19 cellular contexts compared by ENCODE assay signal in genomic region chr7:105060394-105060793, GRCh38. TPM values are rescaled to one million over a fixed set of nuclear protein-coding genes. Genes with fewer than 3 reads are reported as not detected.
DNase-seq lines count a peak whose midpoint lies in the region; ATAC-seq, FAIRE-seq and TF ChIP-seq lines count a peak whose summit lies in the region.
"Had no signal": no experiment of that assay in that cellular context is flagged by ENCODE, and none has a peak within 500 bp of the region (broad histone marks: within the 10 kb centered on the region; RNA-seq: fewer than 3 reads in every experiment).

No MANE protein-coding gene starts in this region.

- H2BK120ac ChIP-seq in H9 (ENCODE audit: low read depth, low read length, poor library complexity, severe bottlenecking): no peak overlapping the region
- H2BK120ac ChIP-seq in trophoblast cell (ENCODE audit: insufficient read depth, low read length, poor library complexity): no peak overlapping the region

- H3K4ac ChIP-seq in H9 (ENCODE audit: low read depth, low read length): no peak overlapping the region
- no peak overlapping the region for H3K4ac ChIP-seq in trophoblast cell (ENCODE audit: low read depth, low read length)

- H3K4me3 Mint-ChIP-seq in H9: no peak overlapping the region
- H3K4me3 Mint-ChIP-seq in effector memory CD8-positive, alpha-beta T cell: peak overlapping the region; percentile 3 to 27
- H3K4me3 Mint-ChIP-seq: activated B cell treated with CpG ODN at 0.5 μM for 24 hours; dendritic cell treated with granulocyte-macrophage colony-stimulating factor and Interleukin-4, amounts not matched to agents 40 ng/mL and 50 ng/mL, for 4 days; nephron progenitor cell; T-helper 2 cell treated with Interferon-gamma antibody and Interleukin-4, amounts not matched to agents 5 μg/mL and 100 μg/mL, for 36 hours had no signal

- H3K36me3 Mint-ChIP-seq in activated naive CD4-positive, alpha-beta T cell treated with anti-CD3 and anti-CD28 coated beads, Interleukin-2, amount 50 U/mL, for 72 hours: peaks cover 0 to 29% of the 10 kb centered on the region in 2 donors
- H3K36me3 Mint-ChIP-seq in H9 (ENCODE audit: insufficient read depth in 1 of 3, low read depth in 3 of 3): peaks cover 0 to 30% (median 30%) of the 10 kb centered on the region in 3 experiments; a peak in 5 of 7 replicates
- peaks cover 88% of the 10 kb centered on the region for H3K36me3 Mint-ChIP-seq in effector memory CD8-positive, alpha-beta T cell (ENCODE audit: insufficient read depth)

- H4K5ac ChIP-seq in H9 (ENCODE audit: insufficient read length, low read depth, low read length): no peak overlapping the region

- no peak overlapping the region for H3K56ac ChIP-seq in H9 (ENCODE audit: insufficient read length, low read depth, low read length)

- H3K79me1 ChIP-seq in H9 (ENCODE audit: insufficient read depth, low read depth, low read length, poor library complexity, severe bottlenecking) (peaks cover 3% of the 10 kb centered on the region), trophoblast cell (ENCODE audit: low read length) (no peaks in the 10 kb centered on the region)

- no peak overlapping the region for H4K12ac ChIP-seq in trophoblast cell (ENCODE audit: low read depth, low read length)

- H3K27me3 ChIP-seq in H9 (ENCODE audit: insufficient read depth, low read length) (no peaks in the 10 kb centered on the region), trophoblast cell (ENCODE audit: insufficient read depth, low read length) (no peaks in the 10 kb centered on the region), tibial nerve (no peaks in the 10 kb centered on the region)
- H3K27me3 ChIP-seq: hepatocyte, SJSA1, tibial artery had no signal

- H2BK12ac ChIP-seq in H9 (ENCODE audit: insufficient read length, low read depth, low read length) (no peak overlapping the region), trophoblast cell (ENCODE audit: low read length) (no peak overlapping the region)

- FAIRE-seq in D721Med (lab: Jason Lieb, UNC): no peak

- no peaks in the 10 kb centered on the region for H3K23me2 ChIP-seq in H9 (ENCODE audit: insufficient read length, low read depth, low read length, poor library complexity, severe bottlenecking)

- H3K4me3 ChIP-seq in trophoblast cell (ENCODE audit: low read depth, low read length) (no peak overlapping the region), tibial nerve (no peak overlapping the region)
- H3K4me3 ChIP-seq: hepatocyte, PC-9, SJSA1, tibial artery had no signal

- no peak for DNase-seq in activated naive CD4-positive, alpha-beta T cell treated with anti-CD3 and anti-CD28 coated beads, Interleukin-2, amount 50 U/mL, for 72 hours (ENCODE audit: low spot score in 2 of 2)
- no peak for DNase-seq in activated naive CD4-positive, alpha-beta T cell (lab: John Stamatoyannopoulos, UW)
- DNase-seq in H9: no peak
- no peak for DNase-seq in effector memory CD8-positive, alpha-beta T cell
- DNase-seq in trophoblast cell: peak; percentile 5 to 57
- no peak for DNase-seq in D721Med (ENCODE audit: insufficient read length, low spot score)
- no peak for DNase-seq in tibial nerve (ENCODE audit: low spot score in 2 of 2)
- DNase-seq in stimulated activated CD4-positive, alpha-beta T cell treated with anti-CD3 and anti-CD28 coated beads, Interleukin-2, amount 100 ng/mL, for 24 hours: no peak
- DNase-seq: activated B cell treated with CpG ODN at 0.5 μM for 24 hours; NCI-H187; nephron progenitor cell; PC-9; stimulated activated naive CD4-positive, alpha-beta T cell; tibial artery had no signal

- H3K4me1 ChIP-seq in H9 (ENCODE audit: insufficient read depth, low read length): no peaks in the 10 kb centered on the region; the same call in 1 of the 2 replicates
- H3K4me1 ChIP-seq in trophoblast cell (ENCODE audit: control insufficient read depth in 1 of 2, insufficient read depth in 2 of 2, low read length in 2 of 2): no peaks in the 10 kb centered on the region
- peaks cover 0 to 72% (median 4%) of the 10 kb centered on the region in 4 donors for H3K4me1 ChIP-seq in tibial nerve
- H3K4me1 ChIP-seq: SJSA1 had no signal

- H2BK20ac ChIP-seq in H9 (ENCODE audit: low read depth, low read length, poor library complexity, severe bottlenecking): no peak overlapping the region

- no peaks in the 10 kb centered on the region for H3K27me3 Mint-ChIP-seq in H9 (ENCODE audit: low read depth)
- H3K27me3 Mint-ChIP-seq in effector memory CD8-positive, alpha-beta T cell: no peaks in the 10 kb centered on the region
- H3K27me3 Mint-ChIP-seq: activated B cell treated with CpG ODN at 0.5 μM for 24 hours; dendritic cell treated with granulocyte-macrophage colony-stimulating factor and Interleukin-4, amounts not matched to agents 40 ng/mL and 50 ng/mL, for 4 days had no signal

- no peak for TF ChIP-seq EP300 in tibial nerve (IDR thresholded peaks at IDR 0.05)

- no peak overlapping the region for H3K23ac ChIP-seq in H9 (ENCODE audit: insufficient read length, low read depth, low read length)
- no peak overlapping the region for H3K23ac ChIP-seq in trophoblast cell (ENCODE audit: low read length)

- no peak for ATAC-seq in activated naive CD4-positive, alpha-beta T cell treated with anti-CD3 and anti-CD28 coated beads, Interleukin-2, amount 50 U/mL, for 72 hours
- peak; percentile 9 for ATAC-seq in effector memory CD8-positive, alpha-beta T cell (replicated peaks)

- no peak overlapping the region for H2AFZ ChIP-seq in H9 (ENCODE audit: low read length)
- H2AFZ ChIP-seq in trophoblast cell (ENCODE audit: insufficient read depth, low read length, poor library complexity): no peak overlapping the region
- H2AFZ ChIP-seq: hepatocyte, PC-9 had no signal

- H3K9me3 ChIP-seq in H9 (ENCODE audit: control insufficient read depth, low read depth, low read length) (no peaks in the 10 kb centered on the region), trophoblast cell (ENCODE audit: insufficient read depth, low read depth, low read length) (no peaks in the 10 kb centered on the region), tibial nerve (no peaks in the 10 kb centered on the region)
- H3K9me3 ChIP-seq: SJSA1, tibial artery had no signal

- peak overlapping the region; percentile 54 to 87 for H3K27ac Mint-ChIP-seq in activated naive CD4-positive, alpha-beta T cell treated with anti-CD3 and anti-CD28 coated beads, Interleukin-2, amount 50 U/mL, for 72 hours
- H3K27ac Mint-ChIP-seq in H9: peak overlapping the region in 2 of 3 experiments; percentile 29 to 72; a peak in 3 of 7 replicates
- H3K27ac Mint-ChIP-seq in effector memory CD8-positive, alpha-beta T cell: peak overlapping the region in 1 of 2 donors; percentile 21
- H3K27ac Mint-ChIP-seq: activated B cell treated with CpG ODN at 0.5 μM for 24 hours; dendritic cell treated with granulocyte-macrophage colony-stimulating factor and Interleukin-4, amounts not matched to agents 40 ng/mL and 50 ng/mL, for 4 days; T-helper 2 cell treated with Interferon-gamma antibody and Interleukin-4, amounts not matched to agents 5 μg/mL and 100 μg/mL, for 36 hours had no signal

- H3K18ac ChIP-seq in H9 (ENCODE audit: insufficient read length, low read depth, low read length) (no peak overlapping the region), trophoblast cell (ENCODE audit: low read length) (no peak overlapping the region)

- H2BK15ac ChIP-seq in H9 (ENCODE audit: low read depth, low read length): no peak overlapping the region

- H4K8ac ChIP-seq in H9 (replicated peaks; ENCODE audit: insufficient read length, low read depth, low read length): no peak overlapping the region
- H4K8ac ChIP-seq in trophoblast cell (ENCODE audit: low read depth, low read length): no peak overlapping the region

- no peaks in the 10 kb centered on the region for H4K20me1 ChIP-seq in H9 (ENCODE audit: control insufficient read depth, insufficient read depth, insufficient read length)

- peaks cover 1 to 5% of the 10 kb centered on the region in 2 experiments for H3K36me3 ChIP-seq in trophoblast cell (ENCODE audit: control insufficient read depth in 1 of 2, insufficient read depth in 2 of 2, low read length in 2 of 2)
- H3K36me3 ChIP-seq in tibial nerve: peaks cover 0 to 10% (median 0%) of the 10 kb centered on the region in 3 donors

- H3K4me2 ChIP-seq in H9 (ENCODE audit: insufficient read depth, insufficient read length, low read length) (no peak overlapping the region), trophoblast cell (ENCODE audit: low read length) (no peak overlapping the region)
- H3K4me2 ChIP-seq: hepatocyte, PC-9 had no signal

- H3K27ac ChIP-seq in H9 (ENCODE audit: insufficient read length, low read depth, low read length): no peak overlapping the region
- no peak overlapping the region for H3K27ac ChIP-seq in trophoblast cell (ENCODE audit: low read depth, low read length)
- H3K27ac ChIP-seq in tibial nerve: no peak overlapping the region
- H3K27ac ChIP-seq: epithelial cell of prostate, hepatocyte, PC-9, SJSA1 had no signal

- WGBS in H9 (ENCODE audit: extremely low coverage, insufficient read length, low lambda C conversion rate): no CpG with 5 or more reads among the region's 2 CpGs
- WGBS in trophoblast cell (ENCODE audit: extremely low coverage, insufficient coverage, insufficient read length): no CpG with 5 or more reads among the region's 2 CpGs
- WGBS in tibial nerve, 2 donors: 91 to 100% methylated on average over 2 of the region's 2 CpGs

- TF ChIP-seq POLR2A in tibial nerve (IDR thresholded peaks at IDR 0.05): no peak

- no peak overlapping the region for H3T11ph ChIP-seq in H9 (ENCODE audit: low read length)

- no peak overlapping the region for H4K91ac ChIP-seq in H9 (ENCODE audit: insufficient read length, low read depth, low read length)
- H4K91ac ChIP-seq in trophoblast cell (ENCODE audit: low read depth, low read length): no peak overlapping the region

- peaks cover 2% of the 10 kb centered on the region; the same call in 1 of the 2 replicates for H3K79me2 ChIP-seq in H9 (ENCODE audit: insufficient read depth, low read length)
- no peaks in the 10 kb centered on the region for H3K79me2 ChIP-seq in trophoblast cell (ENCODE audit: control insufficient read depth, insufficient read depth, low read length, poor library complexity)

- H3K9ac ChIP-seq in H9 (ENCODE audit: extremely low read depth, insufficient read length, low read length): no peak overlapping the region
- H3K9ac ChIP-seq in trophoblast cell (ENCODE audit: low read length): no peak overlapping the region

- H3K14ac ChIP-seq in H9 (ENCODE audit: insufficient read depth, low read length) (no peak overlapping the region), trophoblast cell (ENCODE audit: low read length) (no peak overlapping the region)

- H3K4me1 Mint-ChIP-seq in H9: peaks cover 13 to 23% of the 10 kb centered on the region in 2 experiments
- H3K4me1 Mint-ChIP-seq in effector memory CD8-positive, alpha-beta T cell (ENCODE audit: low read depth in 2 of 2): peaks cover 35 to 71% of the 10 kb centered on the region in 2 donors

- no peaks in the 10 kb centered on the region for H3K9me3 Mint-ChIP-seq in activated naive CD4-positive, alpha-beta T cell treated with anti-CD3 and anti-CD28 coated beads, Interleukin-2, amount 50 U/mL, for 72 hours
- H3K9me3 Mint-ChIP-seq in H9: no peaks in the 10 kb centered on the region
- H3K9me3 Mint-ChIP-seq in effector memory CD8-positive, alpha-beta T cell: no peaks in the 10 kb centered on the region
- H3K9me3 Mint-ChIP-seq: activated B cell treated with CpG ODN at 0.5 μM for 24 hours; dendritic cell treated with granulocyte-macrophage colony-stimulating factor and Interleukin-4, amounts not matched to agents 40 ng/mL and 50 ng/mL, for 4 days; nephron progenitor cell; T-helper 2 cell treated with Interferon-gamma antibody and Interleukin-4, amounts not matched to agents 5 μg/mL and 100 μg/mL, for 36 hours had no signal

- no peak for TF ChIP-seq CTCF in H9 (conservative IDR thresholded peaks at IDR 0.05)
- TF ChIP-seq CTCF in D721Med (IDR thresholded peaks at IDR 0.05; ENCODE audit: insufficient read depth, missing control alignments): no peak
- TF ChIP-seq CTCF in tibial nerve (IDR thresholded peaks at IDR 0.05): no peak

- H2AK5ac ChIP-seq in H9 (ENCODE audit: insufficient read length, low read length): no peak overlapping the region
- no peak overlapping the region for H2AK5ac ChIP-seq in trophoblast cell (ENCODE audit: low read length)

- H2BK5ac ChIP-seq in H9 (ENCODE audit: insufficient read length, low read length) (no peak overlapping the region), trophoblast cell (ENCODE audit: low read depth, low read length, poor library complexity) (no peak overlapping the region)

RNA-seq across cellular contexts. Expression of gene KMT2E, which starts 46.4 kb away (rescaled TPM):
- 100 to 1,000 TPM; 105 to 122 TPM for total RNA-seq in activated naive CD4-positive, alpha-beta T cell treated with anti-CD3 and anti-CD28 coated beads, Interleukin-2, amount 50 U/mL, for 72 hours
- total RNA-seq in H9 (2021): 34.2 and 38.2 TPM in 2 replicates
- polyA plus RNA-seq in trophoblast cell (2013): 25.0 and 25.8 TPM in 2 replicates
- 100 to 1,000 TPM in 3 of 4 donors, 10 to 100 TPM in 1; 91.4 to 141 (median 132) TPM for total RNA-seq in tibial nerve

Comparison
In these comparisons a context has a peak if more than half of its experiments do, and no peak if none do; other contexts are left out.
1. DNase-seq: peak in trophoblast cell (2 of 2); none in activated naive CD4-positive, alpha-beta T cell treated with anti-CD3 and anti-CD28 coated beads, Interleukin-2, amount 50 U/mL, for 72 hours (0 of 2), activated naive CD4-positive, alpha-beta T cell (0 of 4), H9 (single experiment), effector memory CD8-positive, alpha-beta T cell (0 of 3), D721Med (single experiment), tibial nerve (0 of 2) and stimulated activated CD4-positive, alpha-beta T cell treated with anti-CD3 and anti-CD28 coated beads, Interleukin-2, amount 100 ng/mL, for 24 hours (0 of 2).
2. H3K4me3 Mint-ChIP-seq: peak in effector memory CD8-positive, alpha-beta T cell (2 of 2); none in H9 (0 of 2).